In the genomic region with DNA sequence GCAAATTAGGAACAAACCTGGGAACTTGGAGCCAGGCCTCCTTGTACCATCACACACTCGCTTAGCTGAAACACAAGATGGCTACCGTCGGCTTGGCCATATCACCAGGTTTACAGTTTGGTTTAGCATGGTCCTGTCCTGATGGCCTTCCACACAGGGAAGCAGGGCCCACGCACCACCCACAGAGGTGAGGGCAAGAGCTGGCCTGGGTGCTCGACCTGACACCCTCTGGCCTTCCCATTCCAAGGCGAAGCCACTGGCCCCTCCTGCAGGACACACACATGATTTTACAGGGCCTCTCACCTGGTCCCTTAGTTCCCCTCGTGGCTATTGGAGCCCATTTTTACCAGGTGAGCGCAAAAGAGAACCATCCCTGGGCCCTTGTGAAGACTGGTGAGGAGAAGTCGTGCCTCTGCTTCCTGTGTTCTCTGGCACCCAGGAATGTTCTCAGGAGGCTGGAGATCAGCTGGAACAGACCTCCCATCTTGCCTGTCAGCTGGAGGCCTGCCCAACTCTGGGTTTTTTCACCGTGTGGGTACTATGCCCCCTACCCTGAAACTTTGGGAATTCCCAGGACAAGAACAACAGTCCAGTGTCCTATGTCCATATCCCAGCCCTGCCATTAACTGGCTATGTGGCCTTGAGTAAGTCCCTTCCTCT, we compare ENCODE assay signal across 16 cellular contexts. TPM values are rescaled to one million over a fixed set of nuclear protein-coding genes. Genes with fewer than 3 reads are reported as not detected.
DNase-seq lines count a peak whose midpoint lies in the region; TF ChIP-seq lines count a peak whose summit lies in the region.
"Had no signal": no experiment of that assay in that cellular context is flagged by ENCODE, and none has a peak within 500 bp of the region (broad histone marks: within the 10 kb centered on the region; RNA-seq: fewer than 3 reads in every experiment).

No MANE protein-coding gene starts in this region.

- no peak overlapping the region for H3K4me2 ChIP-seq in mesenchymal stem cell (ENCODE audit: low read length, poor library complexity, severe bottlenecking)

- WGBS in mesenchymal stem cell: 92% methylated on average over 10 of the region's 10 CpGs
- 94% methylated on average over 6 of the region's 10 CpGs for WGBS in esophagus muscularis mucosa

- no peak for DNase-seq in adipocyte (ENCODE audit: low read depth)
- DNase-seq in mesenchymal stem cell: no peak
- DNase-seq in esophagus muscularis mucosa (ENCODE audit: extremely low spot score): no peak
- DNase-seq in glutamatergic neuron: no peak
- DNase-seq in medulla oblongata (ENCODE audit: extremely low spot score): no peak
- DNase-seq in NCI-H1092 treated with DMSO at 0.1 percent for 48 hours (lab: John Stamatoyannopoulos, UW): no peak
- DNase-seq: GOT3, head of caudate nucleus, kidney glomerular epithelial cell, MG63, NCI-H2081, NCI-H526 treated with DMSO at 0.1 percent for 48 hours had no signal

- H3K9me3 Mint-ChIP-seq in glutamatergic neuron (ENCODE audit: unreplicated experiment): peaks cover 3% of the 10 kb centered on the region

- H4K91ac ChIP-seq in mesenchymal stem cell (ENCODE audit: low read length): peak overlapping the region; percentile 98

- H2BK12ac ChIP-seq in mesenchymal stem cell (ENCODE audit: low read length in 2 of 2): peak overlapping the region; percentile 71 to 84

- peak overlapping the region; percentile 65 to 71 for H3K4ac ChIP-seq in mesenchymal stem cell (ENCODE audit: low read depth in 1 of 2, low read length in 2 of 2)

- H3K4me3 ChIP-seq in HEK293 (ENCODE audit: low read depth, low read length) (no peak overlapping the region), adipocyte (ENCODE audit: low read length) (no peak overlapping the region), mesenchymal stem cell (ENCODE audit: insufficient read depth in 1 of 2, low read depth in 1 of 2, low read length in 2 of 2) (no peak overlapping the region), skeletal muscle tissue (ENCODE audit: low read length in 3 of 3) (no peak overlapping the region), esophagus muscularis mucosa (no peak overlapping the region)
- H3K4me3 ChIP-seq: BLaER1 treated with 17β-estradiol and CSF1 and Interleukin-3, amounts not matched to agents 10 nM and 100 nM; MG63 had no signal

- peaks cover 1% of the 10 kb centered on the region for H3K79me1 ChIP-seq in mesenchymal stem cell (replicated peaks; ENCODE audit: low read length, poor library complexity, severe bottlenecking)

- H3K18ac ChIP-seq in mesenchymal stem cell (ENCODE audit: low read depth in 1 of 2, low read length in 2 of 2): peak overlapping the region; percentile 23 to 97

- peak overlapping the region; percentile 69 for H3K9ac ChIP-seq in adipocyte (ENCODE audit: low read length)
- no peak overlapping the region for H3K9ac ChIP-seq in mesenchymal stem cell (ENCODE audit: low read length)
- H3K9ac ChIP-seq in skeletal muscle tissue (ENCODE audit: low read depth in 1 of 3, low read length in 3 of 3): no peak overlapping the region
- H3K9ac ChIP-seq: BLaER1 treated with 17β-estradiol and CSF1 and Interleukin-3, amounts not matched to agents 10 nM and 100 nM had no signal

- intact Hi-C loops in esophagus muscularis mucosa (cut with DNase I): no loop called here

- H3K4me1 Mint-ChIP-seq in glutamatergic neuron (ENCODE audit: low read depth, unreplicated experiment): peaks cover 3% of the 10 kb centered on the region

- H3K36me3 ChIP-seq in HEK293 (ENCODE audit: control insufficient read depth in 2 of 2, insufficient read depth in 1 of 2, low read length in 2 of 2) (no peaks in the 10 kb centered on the region), adipocyte (ENCODE audit: control insufficient read depth, insufficient read depth, low read length, severe bottlenecking) (no peaks in the 10 kb centered on the region), mesenchymal stem cell (ENCODE audit: control insufficient read depth in 1 of 2, insufficient read depth in 2 of 2, low read depth in 1 of 2, low read length in 2 of 2) (peaks cover 7 to 10% of the 10 kb centered on the region in 2 experiments), skeletal muscle tissue (ENCODE audit: control insufficient read depth in 3 of 3, insufficient read depth in 3 of 3, low read length in 3 of 3) (no peaks in the 10 kb centered on the region), esophagus muscularis mucosa (peaks cover 0 to 18% (median 0%) of the 10 kb centered on the region in 4 donors)
- H3K36me3 ChIP-seq: MG63 had no signal

- peak overlapping the region; percentile 72 for H2AK5ac ChIP-seq in mesenchymal stem cell (ENCODE audit: low read length, severe bottlenecking)

- H3K27ac Mint-ChIP-seq in glutamatergic neuron (ENCODE audit: unreplicated experiment): no peak overlapping the region
- H3K27ac Mint-ChIP-seq: activated naive CD8-positive, alpha-beta T cell had no signal

- H3K9me3 ChIP-seq in HEK293 (ENCODE audit: control insufficient read depth, insufficient read depth, low read depth, low read length): no peaks in the 10 kb centered on the region
- no peaks in the 10 kb centered on the region for H3K9me3 ChIP-seq in adipocyte (ENCODE audit: control insufficient read depth, low read length)
- no peaks in the 10 kb centered on the region for H3K9me3 ChIP-seq in mesenchymal stem cell (ENCODE audit: control insufficient read depth, low read length)
- H3K9me3 ChIP-seq in skeletal muscle tissue (ENCODE audit: control insufficient read depth in 3 of 3, low read length in 3 of 3): no peaks in the 10 kb centered on the region
- H3K9me3 ChIP-seq in esophagus muscularis mucosa: no peaks in the 10 kb centered on the region
- H3K9me3 ChIP-seq: BLaER1 treated with 17β-estradiol and CSF1 and Interleukin-3, amounts not matched to agents 10 nM and 100 nM; MG63 had no signal

- H2BK15ac ChIP-seq in mesenchymal stem cell (ENCODE audit: low read depth, poor library complexity, severe bottlenecking): peak overlapping the region; percentile 84

- H3K36me3 Mint-ChIP-seq in glutamatergic neuron (ENCODE audit: unreplicated experiment): peaks cover 3% of the 10 kb centered on the region
- H3K36me3 Mint-ChIP-seq: activated naive CD8-positive, alpha-beta T cell had no signal

- no peak overlapping the region for H2AFZ ChIP-seq in mesenchymal stem cell (ENCODE audit: low read depth, low read length)

- no peak overlapping the region for H3K4me3 Mint-ChIP-seq in glutamatergic neuron (ENCODE audit: unreplicated experiment)
- H3K4me3 Mint-ChIP-seq: activated naive CD8-positive, alpha-beta T cell had no signal

- CTCF ChIA-PET in HEK293 (lab: Yijun Ruan, JAX): interaction anchor here (0.5 to 0.8 kb wide), 3 partner anchors 57 to 344 kb away, joined by 3 to 4 read pairs (median 3); no protein-coding TSS in a partner anchor

- no peak for TF ChIP-seq POLR2A in esophagus muscularis mucosa (IDR thresholded peaks at IDR 0.05; ENCODE audit: low read depth)

- H3K27me3 ChIP-seq in adipocyte (replicated peaks; ENCODE audit: control insufficient read depth, insufficient read depth, low read length): no peaks in the 10 kb centered on the region
- H3K27me3 ChIP-seq in mesenchymal stem cell (ENCODE audit: control insufficient read depth in 1 of 2, insufficient read depth in 1 of 2, low read length in 2 of 2): no peaks in the 10 kb centered on the region
- H3K27me3 ChIP-seq in skeletal muscle tissue (ENCODE audit: control insufficient read depth in 3 of 3, insufficient read depth in 3 of 3, low read length in 3 of 3): no peaks in the 10 kb centered on the region
- H3K27me3 ChIP-seq in esophagus muscularis mucosa: no peaks in the 10 kb centered on the region
- H3K27me3 ChIP-seq: BLaER1 treated with 17β-estradiol and CSF1 and Interleukin-3, amounts not matched to agents 10 nM and 100 nM; MG63 had no signal

- no peak overlapping the region for H3K23ac ChIP-seq in mesenchymal stem cell (ENCODE audit: low read length in 2 of 2)

- POLR2A ChIA-PET in HEK293 (lab: Yijun Ruan, JAX): no interaction called here

- H4K8ac ChIP-seq in mesenchymal stem cell (ENCODE audit: low read length): peak overlapping the region; percentile 93

- TF ChIP-seq EP300 in esophagus muscularis mucosa (IDR thresholded peaks at IDR 0.05): no peak

- H3K27ac ChIP-seq in HEK293 (ENCODE audit: extremely low read depth, low read depth, low read length): no peak overlapping the region
- no peak overlapping the region for H3K27ac ChIP-seq in mesenchymal stem cell (ENCODE audit: low read length, poor library complexity, severe bottlenecking)
- H3K27ac ChIP-seq in skeletal muscle tissue (ENCODE audit: low read depth, low read length): peak overlapping the region; percentile 61
- H3K27ac ChIP-seq in esophagus muscularis mucosa (replicated peaks in 1 of 4): peak overlapping the region in 1 of 4 donors; percentile 69

- no peak overlapping the region for H2BK5ac ChIP-seq in mesenchymal stem cell (ENCODE audit: low read depth, low read length, poor library complexity, severe bottlenecking)

- H3K27me3 Mint-ChIP-seq in glutamatergic neuron (ENCODE audit: unreplicated experiment): peaks cover 6% of the 10 kb centered on the region
- H3K27me3 Mint-ChIP-seq: activated naive CD8-positive, alpha-beta T cell had no signal

- no peak overlapping the region for H3K14ac ChIP-seq in mesenchymal stem cell (ENCODE audit: low read length in 2 of 2)

- peak overlapping the region; percentile 90 for H2BK120ac ChIP-seq in mesenchymal stem cell (ENCODE audit: low read depth, low read length)

- TF ChIP-seq CTCF in HEK293 (tag by site-specific recombination; IDR thresholded peaks at IDR 0.05): no peak
- TF ChIP-seq CTCF in esophagus muscularis mucosa (IDR thresholded peaks at IDR 0.05): no peak
- no peak for TF ChIP-seq CTCF in glutamatergic neuron (IDR thresholded peaks at IDR 0.05; ENCODE audit: partially characterized antibody, unreplicated experiment)

- H3K4me1 ChIP-seq in HEK293 (ENCODE audit: control insufficient read depth, insufficient read depth, low read length) (no peaks in the 10 kb centered on the region), adipocyte (ENCODE audit: control insufficient read depth, insufficient read depth, low read length) (peaks cover 68% of the 10 kb centered on the region), mesenchymal stem cell (ENCODE audit: control insufficient read depth, insufficient read depth, low read depth, low read length) (peaks cover 24% of the 10 kb centered on the region), skeletal muscle tissue (ENCODE audit: control insufficient read depth in 3 of 3, insufficient read depth in 3 of 3, low read length in 3 of 3) (peaks cover 53 to 79% (median 71%) of the 10 kb centered on the region in 3 donors), esophagus muscularis mucosa (peaks cover 41 to 60% (median 52%) of the 10 kb centered on the region in 4 donors)

TF ChIP-seq in HEK293, 187 proteins besides CTCF, POLR2A, EP300 and RAD21:
- TF ChIP-seq ZBTB20 (tag by site-specific recombination; IDR thresholded peaks at IDR 0.05) (no peak), GLIS1 (tag by site-specific recombination; IDR thresholded peaks at IDR 0.05) (peak; percentile 54)
TF ChIP-seq in HEK293: peak in this region for 1.

RNA-seq across cellular contexts. Expression of gene FOSL2, which starts 53.0 kb away (rescaled TPM):
- 15.6 TPM for polyA plus RNA-seq in mesenchymal stem cell (2013, experiment 1 of 2)
- 14.8 TPM for polyA plus RNA-seq in mesenchymal stem cell (2013, experiment 2 of 2)
- total RNA-seq in skeletal muscle tissue (10.4 TPM), esophagus muscularis mucosa (100 to 1,000 TPM in 3 of 4 donors, 10 to 100 TPM in 1; 68.9 to 332 (median 176) TPM), glutamatergic neuron (ENCODE audit: unreplicated experiment) (2.6 TPM)
